ENCODE assay signal across 13 cellular contexts in the genomic region with DNA sequence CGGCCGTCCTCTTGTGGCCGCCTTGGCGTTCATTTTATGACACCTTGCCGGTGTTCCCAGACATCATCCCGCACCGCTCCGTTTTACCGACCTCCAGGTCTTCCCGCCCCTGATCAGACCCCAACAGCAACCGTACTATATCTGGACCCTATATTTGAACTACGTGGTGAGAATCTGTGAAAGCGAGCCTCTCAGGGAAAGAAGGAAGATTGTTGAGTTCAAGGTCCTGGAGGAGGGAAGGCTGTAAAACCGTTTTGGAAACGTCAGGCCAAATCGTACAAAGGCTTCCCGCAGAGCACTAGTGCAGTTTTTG. TPM values are rescaled to one million over a fixed set of nuclear protein-coding genes. Genes with fewer than 3 reads are reported as not detected.
DNase-seq lines count a peak whose midpoint lies in the region; ATAC-seq and TF ChIP-seq lines count a peak whose summit lies in the region.
"Had no signal": no experiment of that assay in that cellular context is flagged by ENCODE, and none has a peak within 500 bp of the region (broad histone marks: within the 10 kb centered on the region; RNA-seq: fewer than 3 reads in every experiment).

No MANE protein-coding gene starts in this region.

- H3K27ac Mint-ChIP-seq in CD4-positive, alpha-beta memory T cell: no peak overlapping the region

- peaks cover 48 to 56% of the 10 kb centered on the region in 2 donors for H3K27me3 Mint-ChIP-seq in CD4-positive, alpha-beta memory T cell

- H3K4me2 ChIP-seq in neuronal stem cell (ENCODE audit: insufficient read depth, low read length, poor library complexity, severe bottlenecking): peak overlapping the region; percentile 91

- WGBS in HUES64: 14% methylated on average over 17 of the region's 17 CpGs
- WGBS in neuronal stem cell (ENCODE audit: extremely low coverage in 2 of 2, insufficient read length in 2 of 2, insufficient replicate concordance in 1 of 2), 2 donors: no CpG with 5 or more reads among the region's 17 CpGs

- no peak overlapping the region for H3K18ac ChIP-seq in neuronal stem cell (ENCODE audit: low read length)

- no peak overlapping the region for H3K14ac ChIP-seq in neuronal stem cell (ENCODE audit: low read length)

- H2AK5ac ChIP-seq in neuronal stem cell (ENCODE audit: low read depth, low read length): no peak overlapping the region

- H3K4me3 ChIP-seq in CD4-positive, alpha-beta memory T cell (ENCODE audit: low read length in 2 of 2): no peak overlapping the region
- H3K4me3 ChIP-seq in HUES64 (ENCODE audit: low read length): peak overlapping the region; percentile 71
- H3K4me3 ChIP-seq in dorsolateral prefrontal cortex: peak overlapping the region in 57 of 59 donors; percentile 42 to 81 (median 67)
- H3K4me3 ChIP-seq in neuronal stem cell (ENCODE audit: low read length in 2 of 2): peak overlapping the region in 1 of 2 donors; percentile 79

- H3K27me3 ChIP-seq in CD4-positive, alpha-beta memory T cell (ENCODE audit: insufficient read depth, low read length): peaks cover 7% of the 10 kb centered on the region
- H3K27me3 ChIP-seq in HUES64 (ENCODE audit: insufficient read depth, low read length) (peaks cover 75% of the 10 kb centered on the region), dorsolateral prefrontal cortex (peaks cover 0 to 56% (median 20%) of the 10 kb centered on the region in 45 donors), neuronal stem cell (ENCODE audit: control insufficient read depth in 3 of 3, insufficient read depth in 3 of 3, low read depth in 1 of 3, low read length in 3 of 3) (peaks cover 7 to 75% (median 31%) of the 10 kb centered on the region in 3 experiments)

- H4K91ac ChIP-seq in neuronal stem cell (ENCODE audit: low read depth, low read length, poor library complexity): no peak overlapping the region

- no peaks in the 10 kb centered on the region for H3K79me1 ChIP-seq in neuronal stem cell (ENCODE audit: low read depth, low read length)

- no peak for DNase-seq in CD4-positive, alpha-beta memory T cell
- DNase-seq in dorsolateral prefrontal cortex: no peak
- no peak for DNase-seq in neuronal stem cell (ENCODE audit: low spot score)
- DNase-seq in DMS153 treated with DMSO at 0.1 percent for 48 hours (lab: John Stamatoyannopoulos, UW; ENCODE audit: unreplicated experiment): no peak
- DNase-seq in T-helper 9 cell: no peak
- no peak for DNase-seq in HUDEP-2 (lab: John Stamatoyannopoulos, UW; ENCODE audit: unreplicated experiment in 76 of 76)
- DNase-seq: DMS 273 treated with DMSO at 0.1 percent for 48 hours, NCI-H1930 had no signal

- H3K9me3 ChIP-seq in CD4-positive, alpha-beta memory T cell (ENCODE audit: control insufficient read depth in 1 of 2, low read length in 2 of 2): no peaks in the 10 kb centered on the region
- H3K9me3 ChIP-seq in HUES64 (ENCODE audit: insufficient read depth, low read depth, low read length) (no peaks in the 10 kb centered on the region), neuronal stem cell (replicated peaks in 1 of 2; ENCODE audit: control insufficient read depth in 2 of 2, insufficient read depth in 1 of 2, low read depth in 1 of 2, low read length in 2 of 2) (no peaks in the 10 kb centered on the region)
- H3K9me3 ChIP-seq: pancreas had no signal

- peaks cover 8% of the 10 kb centered on the region for H3K4me1 ChIP-seq in CD4-positive, alpha-beta memory T cell (ENCODE audit: insufficient read depth, low read length)
- H3K4me1 ChIP-seq in HUES64 (ENCODE audit: insufficient read depth, low read length) (peaks cover 2% of the 10 kb centered on the region; the same call in 1 of the 2 replicates), neuronal stem cell (ENCODE audit: control insufficient read depth in 2 of 2, insufficient read depth in 1 of 2, low read depth in 1 of 2, low read length in 2 of 2) (peaks cover 2 to 4% of the 10 kb centered on the region in 2 donors)
- H3K4me1 ChIP-seq: pancreas had no signal

- peaks cover 0 to 5% (median 0%) of the 10 kb centered on the region in 8 donors for H3K9me3 Mint-ChIP-seq in CD4-positive, alpha-beta memory T cell

- peak overlapping the region; percentile 99 for H2AFZ ChIP-seq in neuronal stem cell (ENCODE audit: low read length)

- peak overlapping the region; percentile 48 to 78 (median 63) for H3K4me3 Mint-ChIP-seq in CD4-positive, alpha-beta memory T cell

- H3K36me3 Mint-ChIP-seq in CD4-positive, alpha-beta memory T cell: no peaks in the 10 kb centered on the region

- POLR2A ChIA-PET in CD4-positive, alpha-beta memory T cell (lab: Charles Lee; ENCODE audit: partially characterized antibody): no interaction called here

- H3K23ac ChIP-seq in neuronal stem cell (ENCODE audit: low read depth, low read length, poor library complexity): no peak overlapping the region

- H4K8ac ChIP-seq in neuronal stem cell (ENCODE audit: low read depth, low read length): no peak overlapping the region

- no peak overlapping the region for H2BK120ac ChIP-seq in neuronal stem cell (ENCODE audit: low read depth, low read length)

- no peak overlapping the region for H2BK15ac ChIP-seq in neuronal stem cell (ENCODE audit: low read length)

- no peaks in the 10 kb centered on the region for H3K36me3 ChIP-seq in CD4-positive, alpha-beta memory T cell (ENCODE audit: insufficient read depth, low read length)
- no peaks in the 10 kb centered on the region for H3K36me3 ChIP-seq in HUES64 (ENCODE audit: insufficient read depth, low read length)
- H3K36me3 ChIP-seq in neuronal stem cell (replicated peaks in 1 of 2; ENCODE audit: control insufficient read depth in 2 of 2, insufficient read depth in 2 of 2, low read length in 2 of 2): no peaks in the 10 kb centered on the region
- H3K36me3 ChIP-seq: pancreas had no signal

- no peak for ATAC-seq in HG02884 (IDR thresholded peaks at IDR 0.05; ENCODE audit: unreplicated experiment)
- ATAC-seq: Right ventricle myocardium inferior had no signal

- no peak overlapping the region for H2BK12ac ChIP-seq in neuronal stem cell (ENCODE audit: low read length)

- intact Hi-C loops in CD4-positive, alpha-beta memory T cell (cut with micrococcal nuclease): no loop called here
- intact Hi-C loops in dorsolateral prefrontal cortex (cut with DNase I): loop anchor here in 1 of 2 donors (10.0 kb wide), 1 partner anchor 223 kb away; no protein-coding TSS in a partner anchor

- H3K27ac ChIP-seq in CD4-positive, alpha-beta memory T cell (ENCODE audit: low read depth, low read length): no peak overlapping the region
- H3K27ac ChIP-seq in HUES64 (ENCODE audit: low read depth, low read length): no peak overlapping the region
- H3K27ac ChIP-seq in dorsolateral prefrontal cortex: peak overlapping the region in 43 of 59 donors; percentile 11 to 90 (median 78)
- H3K27ac ChIP-seq in neuronal stem cell (replicated peaks; ENCODE audit: low read length): no peak overlapping the region
- H3K27ac ChIP-seq: pancreas had no signal

- TF ChIP-seq CTCF in dorsolateral prefrontal cortex (IDR thresholded peaks at IDR 0.05 in 54 of 56, conservative IDR thresholded peaks at IDR 0.05 in 2 of 56; ENCODE audit: low read depth in 1 of 56, partially characterized antibody in 56 of 56): no peak

- no peak overlapping the region for H2BK5ac ChIP-seq in neuronal stem cell (ENCODE audit: low read length)

- H3K4ac ChIP-seq in neuronal stem cell (ENCODE audit: low read length): no peak overlapping the region

- H3K9ac ChIP-seq in HUES64 (ENCODE audit: low read depth, low read length) (no peak overlapping the region), neuronal stem cell (ENCODE audit: low read depth, low read length, poor library complexity) (no peak overlapping the region)

- CTCF ChIA-PET in CD4-positive, alpha-beta memory T cell (lab: Charles Lee; ENCODE audit: partially characterized antibody): no interaction called here

- H3K4me1 Mint-ChIP-seq in CD4-positive, alpha-beta memory T cell: peaks cover 11 to 19% (median 16%) of the 10 kb centered on the region in 4 donors

RNA-seq across cellular contexts. Expression of a gene that starts 1.4 kb away (rescaled TPM):
- not detected for total RNA-seq in CD4-positive, alpha-beta memory T cell
- polyA plus RNA-seq in CD4-positive, alpha-beta memory T cell: not detected
- 1.5 TPM for polyA plus RNA-seq in HUES64 (2013, experiment 1 of 2)
- 2.9 TPM for polyA plus RNA-seq in HUES64 (2013, experiment 2 of 2)
- total RNA-seq in dorsolateral prefrontal cortex: 100 to 1,000 TPM in 4 of 120 experiments, 10 to 100 TPM in 116; 10.5 to 114 (median 59.2) TPM
- polyA plus RNA-seq in neuronal stem cell (2013, experiment 1 of 2): 0.53 TPM
- polyA plus RNA-seq in neuronal stem cell (2013, experiment 2 of 2): 0.64 TPM
- total RNA-seq: HT-29 had no signal

Comparison
In these comparisons a context has a peak if more than half of its experiments do, and no peak if none do; other contexts are left out.
1. H3K27ac ChIP-seq: peak in dorsolateral prefrontal cortex (43 of 59); none in CD4-positive, alpha-beta memory T cell (single experiment), HUES64 (single experiment) and neuronal stem cell (single experiment).
2. H3K4me3 ChIP-seq: peak in HUES64 (single experiment) and dorsolateral prefrontal cortex (57 of 59); none in CD4-positive, alpha-beta memory T cell (0 of 2).
3. RNA of a gene that starts 1.4 kb away (total RNA-seq): 10.5 to 114 TPM in dorsolateral prefrontal cortex; not detected in CD4-positive, alpha-beta memory T cell; every median in the first group is over 10 times any median in the second.